ENCODE assay signal across 18 cellular contexts in genomic region chr17:29032798-29033197, GRCh38. TPM values are rescaled to one million over a fixed set of nuclear protein-coding genes. Genes with fewer than 3 reads are reported as not detected.
DNase-seq lines count a peak whose midpoint lies in the region; ATAC-seq and TF ChIP-seq lines count a peak whose summit lies in the region.
"Had no signal": no experiment of that assay in that cellular context is flagged by ENCODE, and none has a peak within 500 bp of the region (broad histone marks: within the 10 kb centered on the region; RNA-seq: fewer than 3 reads in every experiment).

No MANE protein-coding gene starts in this region.

- intact Hi-C loops in A673 (cut with micrococcal nuclease; ENCODE audit: unreplicated experiment) = no loop called here

- peak overlapping the region; percentile 37 for H3K27ac ChIP-seq in A673 (ENCODE audit: low read depth, low read length, poor library complexity, severe bottlenecking)
- peak overlapping the region; percentile 91 for H3K27ac ChIP-seq in HUES64 (ENCODE audit: low read depth, low read length)
- H3K27ac ChIP-seq: KMS-11, PC-9 had no signal

- CTCF ChIA-PET in A673 (lab: Charles Lee) = interaction anchor here (0.8 kb wide), 1 partner anchor 67 kb away, joined by 3 read pairs; no protein-coding TSS in a partner anchor
- CTCF ChIA-PET in WTC11 (lab: Charles Lee) = interaction anchor here (0.7 to 3.4 kb wide), 11 partner anchors 9 to 85 kb away, joined by 3 to 12 read pairs (median 4); partner anchors contain the start of gene PIPOX

- H3K9me3 ChIP-seq in A673 (ENCODE audit: low read depth, low read length, poor library complexity, severe bottlenecking) (peaks cover 9% of the 10 kb centered on the region), HUES64 (ENCODE audit: insufficient read depth, low read depth, low read length) (peaks cover 8% of the 10 kb centered on the region), iPS-15b (ENCODE audit: control insufficient read depth, insufficient read depth, low read length) (no peaks in the 10 kb centered on the region)

- BruUV-seq in A673 (replicated peaks; lab: Mats Ljungman, UMichigan) = no TSS peak

- H3K4me3 ChIP-seq in A673 (ENCODE audit: low read depth, low read length, poor library complexity, severe bottlenecking) = no peak overlapping the region
- H3K4me3 ChIP-seq in HUES64 (ENCODE audit: low read length) = peak overlapping the region; percentile 14; the same call in 1 of the 2 replicates
- H3K4me3 ChIP-seq in iPS-15b (ENCODE audit: low read depth, low read length) = peak overlapping the region; percentile 22
- H3K4me3 ChIP-seq: PC-9 had no signal

- 9% methylated on average over 5 of the region's 6 CpGs for WGBS in HUES64

- H3K27me3 Mint-ChIP-seq in WTC11 (ENCODE audit: low read depth) = peaks cover 25% of the 10 kb centered on the region
- peaks cover 68% of the 10 kb centered on the region for H3K27me3 Mint-ChIP-seq in mesothelial cell of epicardium (ENCODE audit: low read depth)

- peak overlapping the region; percentile 95 for H3K27ac Mint-ChIP-seq in WTC11
- no peak overlapping the region for H3K27ac Mint-ChIP-seq in mesothelial cell of epicardium

- H3K36me3 ChIP-seq in A673 (ENCODE audit: insufficient read depth, low read length, poor library complexity, severe bottlenecking) (no peaks in the 10 kb centered on the region), HUES64 (ENCODE audit: insufficient read depth, low read length) (no peaks in the 10 kb centered on the region), iPS-15b (ENCODE audit: control insufficient read depth, insufficient read depth, low read length) (no peaks in the 10 kb centered on the region)

- TF ChIP-seq CTCF in A673 (conservative IDR thresholded peaks at IDR 0.05; ENCODE audit: low read depth, low read length) = no peak
- TF ChIP-seq CTCF in WTC11 (IDR thresholded peaks at IDR 0.05) = no peak
- no peak for TF ChIP-seq CTCF in mesothelial cell of epicardium (IDR thresholded peaks at IDR 0.05; ENCODE audit: unreplicated experiment)

- peaks cover 21% of the 10 kb centered on the region for H3K9me3 Mint-ChIP-seq in WTC11
- peaks cover 18% of the 10 kb centered on the region for H3K9me3 Mint-ChIP-seq in mesothelial cell of epicardium

- peaks cover 19% of the 10 kb centered on the region for H3K36me3 Mint-ChIP-seq in WTC11
- H3K36me3 Mint-ChIP-seq in mesothelial cell of epicardium = peaks cover 2% of the 10 kb centered on the region

- POLR2A ChIA-PET in A673 (lab: Charles Lee; ENCODE audit: low non-redundant PET) (interaction anchor here (0.6 kb wide), 1 partner anchor 456 kb away, joined by 3 read pairs; the partner anchor contains the start of gene ALDOC), WTC11 (lab: Charles Lee) (interaction anchor here (0.9 to 2.2 kb wide), 3 partner anchors 13 to 84 kb away, joined by 3 to 13 read pairs (median 3); no protein-coding TSS in a partner anchor)

- DNase-seq in A673 (ENCODE audit: low spot score) (peak; percentile 69), WTC11 (ENCODE audit: low spot score) (peak; percentile 36), mesothelial cell of epicardium (ENCODE audit: low spot score in 2 of 2, unreplicated experiment in 2 of 2) (no peak), NCI-H345 treated with DMSO at 0.1 percent for 48 hours (lab: John Stamatoyannopoulos, UW; ENCODE audit: unreplicated experiment) (no peak), NCI-H1930 (lab: John Stamatoyannopoulos, UW) (no peak)
- DNase-seq: C1 segment of cervical spinal cord, DMS 273 treated with DMSO at 0.1 percent for 48 hours, HCEC 1CT, NCI-H1105 treated with DMSO at 0.1 percent for 48 hours, NCI-H2029, NCI-H526, PC-9, SK-N-SH had no signal

- H3K4me3 Mint-ChIP-seq in WTC11 (no peak overlapping the region), mesothelial cell of epicardium (no peak overlapping the region)

- H3K4me1 ChIP-seq in A673 (ENCODE audit: insufficient read depth, low read length, poor library complexity, severe bottlenecking) = peaks cover 32% of the 10 kb centered on the region
- peaks cover 46% of the 10 kb centered on the region for H3K4me1 ChIP-seq in HUES64 (ENCODE audit: insufficient read depth, low read length)
- H3K4me1 ChIP-seq in iPS-15b (ENCODE audit: control insufficient read depth, insufficient read depth, low read length) = peaks cover 31% of the 10 kb centered on the region

- H3K4me1 Mint-ChIP-seq in WTC11 (peaks cover 33% of the 10 kb centered on the region), mesothelial cell of epicardium (peaks cover 2% of the 10 kb centered on the region)

- ATAC-seq in WTC11 (peak; percentile 65), HG03175 (IDR thresholded peaks at IDR 0.05; ENCODE audit: unreplicated experiment) (no peak)

- no peaks in the 10 kb centered on the region for H3K27me3 ChIP-seq in A673 (replicated peaks; ENCODE audit: insufficient read depth, low read depth, low read length, poor library complexity)
- no peaks in the 10 kb centered on the region for H3K27me3 ChIP-seq in HUES64 (ENCODE audit: insufficient read depth, low read length)
- H3K27me3 ChIP-seq in iPS-15b (ENCODE audit: control insufficient read depth, insufficient read depth, low read length) = no peaks in the 10 kb centered on the region

- H3K9ac ChIP-seq in HUES64 (ENCODE audit: low read depth, low read length) = peak overlapping the region; percentile 48
- no peak overlapping the region for H3K9ac ChIP-seq in iPS-15b (ENCODE audit: low read depth, low read length)
- H3K9ac ChIP-seq: KMS-11, SK-N-SH had no signal

TF ChIP-seq in WTC11, 78 proteins besides CTCF, POLR2A, EP300 and RAD21:
- TF ChIP-seq IRF1 (CRISPR knock-in tag; IDR thresholded peaks at IDR 0.05) (no peak), ZNF423 (CRISPR knock-in tag; IDR thresholded peaks at IDR 0.05) (peak; percentile 80)

RNA-seq across cellular contexts. Expression of gene PIPOX, which starts 10.1 kb away (rescaled TPM):
- total RNA-seq in A673 (2021) (7.8 and 8.8 TPM in 2 replicates), WTC11 (2021) (32.4 to 34.2 TPM (median 34.1 TPM) in 3 replicates), mesothelial cell of epicardium (4.1 to 5.0 TPM (median 4.4 TPM) in 3 replicates)
- 21.1 TPM for polyA plus RNA-seq in HUES64 (2013, experiment 1 of 2)
- 21.7 TPM for polyA plus RNA-seq in HUES64 (2013, experiment 2 of 2)
- total RNA-seq: MCF 10A had no signal

RNA-seq across cellular contexts. Expression of gene SEZ6, which starts 27.0 kb away (rescaled TPM):
- 1.5 and 2.6 TPM in 2 replicates for total RNA-seq in A673 (2021)
- 4.5 TPM for polyA plus RNA-seq in HUES64 (2013, experiment 1 of 2)
- 4.8 TPM for polyA plus RNA-seq in HUES64 (2013, experiment 2 of 2)
- 1.4 to 3.0 TPM (median 1.6 TPM) in 3 replicates for total RNA-seq in WTC11 (2021)
- total RNA-seq in mesothelial cell of epicardium = not detected in 3 replicates
- total RNA-seq: MCF 10A, PC-9 had no signal

Comparison
In these comparisons a context has a peak if more than half of its experiments do, and no peak if none do; other contexts are left out.
1. DNase-seq: peak in A673 (single experiment) and WTC11 (single experiment); none in mesothelial cell of epicardium (0 of 2), NCI-H345 treated with DMSO at 0.1 percent for 48 hours (single experiment) and NCI-H1930 (0 of 2).